In genomic region chr2:3316456-3317276, GRCh38 we compare ENCODE assay signal across 1 cellular context.
TF ChIP-seq lines count a peak whose summit lies in the region.

No MANE protein-coding gene starts in this region.

TF ChIP-seq in IMR-90, 13 proteins besides CTCF, POLR2A, EP300 and RAD21:
- TF ChIP-seq NFE2L2 (IDR thresholded peaks at IDR 0.05; ENCODE audit: low read depth, low read length) (no peak), MAZ (IDR thresholded peaks at IDR 0.05; ENCODE audit: borderline replicate concordance, low read depth, low read length) (no peak), MAFK (IDR thresholded peaks at IDR 0.05; ENCODE audit: low read depth, low read length) (no peak), CHD1 (IDR thresholded peaks at IDR 0.05; ENCODE audit: low read depth, low read length) (no peak), USF2 (IDR thresholded peaks at IDR 0.05; ENCODE audit: low read depth, low read length) (no peak), RFX5 (IDR thresholded peaks at IDR 0.05; ENCODE audit: low read depth, low read length) (no peak), SMC3 (IDR thresholded peaks at IDR 0.05; ENCODE audit: low read depth, low read length) (no peak), ELK1 (IDR thresholded peaks at IDR 0.05; ENCODE audit: borderline replicate concordance, low read depth, low read length) (no peak), MXI1 (IDR thresholded peaks at IDR 0.05; ENCODE audit: borderline replicate concordance, low read depth, low read length) (no peak), RCOR1 (IDR thresholded peaks at IDR 0.05; ENCODE audit: insufficient replicate concordance, low read length) (no peak), CEBPB (IDR thresholded peaks at IDR 0.05; ENCODE audit: low read depth, low read length) (no peak), BHLHE40 (IDR thresholded peaks at IDR 0.05; ENCODE audit: low read depth, low read length) (no peak), FOS (IDR thresholded peaks at IDR 0.05; ENCODE audit: low read depth, low read length) (no peak)
